In genomic region chr17:39652635-39653315, GRCh38 we compare ENCODE assay signal across 1 cellular context.
TF ChIP-seq lines count a peak whose summit lies in the region.

No MANE protein-coding gene starts in this region.

TF ChIP-seq in K562, 482 proteins besides CTCF, POLR2A, EP300 and RAD21:
- TF ChIP-seq ZNF263 (CRISPR knock-in tag; IDR thresholded peaks at IDR 0.05; ENCODE audit: borderline replicate concordance) (peak; percentile 40; the same call in 1 of the 2 replicates), ZNF318 (IDR thresholded peaks at IDR 0.05; ENCODE audit: borderline replicate concordance in 1 of 2, low read depth in 1 of 2) (no peak)
